ENCODE assay signal across 1 cellular context in genomic region chr17:77883213-77883650, GRCh38.
TF ChIP-seq lines count a peak whose summit lies in the region.

No MANE protein-coding gene starts in this region.

TF ChIP-seq in K562, 482 proteins besides CTCF, POLR2A, EP300 and RAD21 (continued from another document):
- TF ChIP-seq RREB1 (CRISPR knock-in tag; IDR thresholded peaks at IDR 0.05) = 0 out of 2 replicates have a peak, but pooled peaks have one; percentile 33
TF ChIP-seq in K562: peak in this region for 1.
